Comparison of ENCODE assay signal across 32 cellular contexts in the genomic region with DNA sequence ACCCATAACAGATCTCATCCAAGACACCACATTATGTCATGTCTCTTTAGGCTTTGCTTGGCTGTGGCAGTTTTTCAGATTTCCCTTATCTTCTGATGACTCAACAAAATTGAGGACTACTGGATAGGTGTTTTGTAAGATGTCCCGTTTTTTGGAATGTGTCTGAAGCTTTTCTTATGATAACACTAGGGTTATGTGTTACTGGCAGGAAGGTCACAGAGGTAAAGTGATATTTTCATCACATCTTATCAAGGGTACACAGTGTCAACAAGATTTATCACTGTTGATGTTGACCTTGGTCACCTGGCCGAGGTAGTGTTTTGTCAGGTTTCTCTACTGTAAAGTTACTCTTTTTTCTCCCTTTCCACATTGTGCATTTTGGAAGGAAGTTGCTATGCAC. TPM values are rescaled to one million over a fixed set of nuclear protein-coding genes. Genes with fewer than 3 reads are reported as not detected.
"Had no signal": no experiment of that assay in that cellular context is flagged by ENCODE, and none has a peak within 500 bp of the region (broad histone marks: within the 10 kb centered on the region; RNA-seq: fewer than 3 reads in every experiment).

No MANE protein-coding gene starts in this region.

- ATAC-seq: foreskin keratinocyte; gastroesophageal sphincter; heart left ventricle; left cardiac atrium; left ventricle myocardium superior; natural killer cell; sciatic nerve; stimulated activated naive CD8-positive, alpha-beta T cell treated with anti-CD3 and anti-CD28 coated beads, Interleukin-15, amount 100 ng/mL, for 72 hours had no signal

- H3K27me3 ChIP-seq: colonic mucosa, esophagus muscularis mucosa, gastroesophageal sphincter, heart left ventricle, ovary, suprapubic skin, thyroid gland had no signal

- H3K36me3 ChIP-seq: colonic mucosa, esophagus muscularis mucosa, gastroesophageal sphincter, heart left ventricle, ovary, suprapubic skin, thyroid gland had no signal

- DNase-seq: colonic mucosa; effector memory CD4-positive, alpha-beta T cell; foreskin keratinocyte; heart left ventricle; hippocampal formation; left cardiac atrium; left ventricle myocardium superior; natural killer cell; occipital lobe; ovary; stimulated activated CD4-positive, alpha-beta T cell treated with anti-CD3 and anti-CD28 coated beads, Interleukin-12 subunit alpha, Interleukin-12 subunit beta, amount 100 ng/mL, for 4 hours; stimulated activated CD4-positive, alpha-beta T cell treated with anti-CD3 and anti-CD28 coated beads, Interleukin-1b, Interleukin-23, amount 100 ng/mL, for 48 hours; stimulated activated CD4-positive, alpha-beta T cell treated with anti-CD3 and anti-CD28 coated beads, Interleukin-4, amount 100 ng/mL, for 1 hour; stimulated activated CD8-positive, alpha-beta memory T cell treated with anti-CD3 and anti-CD28 coated beads, Interleukin-4, amount 100 ng/mL, for 48 hours; stimulated activated naive CD4-positive, alpha-beta T cell; stimulated activated naive CD8-positive, alpha-beta T cell treated with anti-CD3 and anti-CD28 coated beads, Interleukin-15, amount 100 ng/mL, for 72 hours; thyroid gland had no signal

- H3K4me3 ChIP-seq: colonic mucosa, esophagus muscularis mucosa, gastroesophageal sphincter, heart left ventricle, lung, ovary, smooth muscle cell, suprapubic skin, thyroid gland had no signal

- H3K9me3 ChIP-seq: colonic mucosa, esophagus muscularis mucosa, gastroesophageal sphincter, heart left ventricle, ovary, suprapubic skin, thyroid gland had no signal

- H3K4me2 ChIP-seq: smooth muscle cell had no signal

- H3K27ac ChIP-seq: colonic mucosa, esophagus muscularis mucosa, foreskin keratinocyte, gastroesophageal sphincter, heart left ventricle, ovary, suprapubic skin, thyroid gland had no signal

- H3K4me1 ChIP-seq: colonic mucosa, esophagus muscularis mucosa, foreskin keratinocyte, gastroesophageal sphincter, heart left ventricle, suprapubic skin, thyroid gland had no signal

RNA-seq across cellular contexts. Expression of gene UPP2, which starts 44.8 kb away (rescaled TPM):
- total RNA-seq: chondrocyte, colonic mucosa, endothelial cell of umbilical vein, epithelial cell of proximal tubule, esophagus muscularis mucosa, fibroblast of lung, foreskin keratinocyte, heart left ventricle, kidney epithelial cell, left cardiac atrium, left ventricle myocardium superior, lung, mononuclear cell, natural killer cell, posterior vena cava, pulmonary artery endothelial cell, sciatic nerve, smooth muscle cell, suprapubic skin had no signal
- polyA plus RNA-seq: endothelial cell of umbilical vein, fibroblast of lung, foreskin keratinocyte, heart left ventricle, smooth muscle cell, urinary bladder had no signal
